Comparison of ENCODE assay signal across 8 cellular contexts in genomic region chr19:1885398-1886119, GRCh38. TPM values are rescaled to one million over a fixed set of nuclear protein-coding genes. Genes with fewer than 3 reads are reported as not detected.
DNase-seq lines count a peak whose midpoint lies in the region; ATAC-seq and TF ChIP-seq lines count a peak whose summit lies in the region.
"Not testable (repeated sequence)": the region's sequence is repeated elsewhere in the genome, so short reads cannot be mapped to it uniquely, and the experiment has no call there.

Gene ABHD17A (minus strand): TSS chr19:1885496. CDS start chr19:1881566, 3,930 bp downstream.

- H3K27ac ChIP-seq in ACC112 (ENCODE audit: low read depth, low read length) (peak within 1 kb of the TSS; percentile 39; the same call in 1 of the 2 replicates), smooth muscle cell (ENCODE audit: low read depth) (peak within 1 kb of the TSS; percentile 57)

- not testable (repeated sequence) for H3F3A ChIP-seq in smooth muscle cell (ENCODE audit: low read depth)

- H3K4me2 ChIP-seq in smooth muscle cell, result peak within 1 kb of the TSS; percentile 95

- not testable (repeated sequence) for H3K4me1 ChIP-seq in ACC112 (ENCODE audit: control insufficient read depth, insufficient read depth, low read length, unreplicated experiment); smooth muscle cell (ENCODE audit: low read depth)

- H3K4me3 ChIP-seq in ACC112 (ENCODE audit: low read depth, low read length) (peak within 1 kb of the TSS; percentile 97), smooth muscle cell (peak within 1 kb of the TSS; percentile 92)

- DNase-seq in NCI-H524 treated with DMSO at 0.1 percent for 48 hours (lab: John Stamatoyannopoulos, UW) (peak; percentile 64), cerebellar cortex (ENCODE audit: low spot score) (peak; percentile 92), iris pigment epithelial cell (ENCODE audit: low read depth) (peak; percentile 91), smooth muscle cell (lab: John Stamatoyannopoulos, UW; ENCODE audit: unreplicated experiment) (peak; percentile 85)
- DNase-seq in activated CD4-positive, alpha-beta T cell treated with anti-CD3 and anti-CD28 coated beads for 24 hours (ENCODE audit: low read depth in 2 of 2), result peak; percentile 95 to 97

- ATAC-seq in GM19023 (IDR thresholded peaks at IDR 0.05; ENCODE audit: unreplicated experiment) (peak; percentile 72), HG03432 (IDR thresholded peaks at IDR 0.05; ENCODE audit: unreplicated experiment) (peak; percentile 71)

- H3K9ac ChIP-seq in smooth muscle cell (ENCODE audit: low read depth), result peak within 1 kb of the TSS; percentile 86

- H3K36me3 ChIP-seq in ACC112 (ENCODE audit: insufficient read depth, low read length); smooth muscle cell (ENCODE audit: low read depth): not testable (repeated sequence)

- H3K27me3 ChIP-seq in ACC112 (ENCODE audit: insufficient read depth, low read length); smooth muscle cell (ENCODE audit: low read depth): not testable (repeated sequence)

- 32% methylated on average over 32 of the region's 46 CpGs for WGBS in smooth muscle cell (ENCODE audit: low lambda C conversion rate)

- TF ChIP-seq CTCF in smooth muscle cell (IDR thresholded peaks at IDR 0.05; ENCODE audit: borderline replicate concordance, insufficient read depth, poor library complexity, severe bottlenecking), result not testable (repeated sequence)

- peaks cover 42% of the 10 kb centered on the region for H4K20me1 ChIP-seq in smooth muscle cell (ENCODE audit: low read depth)

- not testable (repeated sequence) for H2AFZ ChIP-seq in ACC112 (ENCODE audit: low read length, unreplicated experiment); smooth muscle cell (ENCODE audit: low read depth)

- not testable (repeated sequence) for H3K9me3 ChIP-seq in smooth muscle cell (replicated peaks; ENCODE audit: low read depth)

- peaks cover 38% of the 10 kb centered on the region for H3K79me2 ChIP-seq in ACC112 (ENCODE audit: control insufficient read depth, insufficient read depth, low read length, unreplicated experiment)
- peaks cover 37% of the 10 kb centered on the region for H3K79me2 ChIP-seq in smooth muscle cell (ENCODE audit: low read depth)

RNA-seq across cellular contexts. Expression of gene ABHD17A, which starts in this region (rescaled TPM):
- 42.9 and 49.2 TPM in 2 replicates for total RNA-seq in smooth muscle cell
- polyA plus RNA-seq in smooth muscle cell, result 98.3 and 106 TPM in 2 replicates

Comparison
In these comparisons a context has a peak if more than half of its experiments do, and no peak if none do; other contexts are left out.
1. Peak in every context shown above with its lines: DNase-seq, ATAC-seq, H3K4me3 ChIP-seq and H3K27ac ChIP-seq.